22 cellular contexts compared by ENCODE assay signal in genomic region chr5:73812457-73812856, GRCh38.
A peak's percentile ranks its signal among the peaks of the same experiment; 100 is the strongest.
DNase-seq lines count a peak whose midpoint lies in the region; ATAC-seq, FAIRE-seq and TF ChIP-seq lines count a peak whose summit lies in the region.
"Had no signal": no experiment of that assay in that cellular context is flagged by ENCODE, and none has a peak within 500 bp of the region (broad histone marks: within the 10 kb centered on the region; RNA-seq: fewer than 3 reads in every experiment).

No MANE protein-coding gene starts in this region.

- H3K9ac ChIP-seq in astrocyte (ENCODE audit: low read length) = peak overlapping the region; percentile 7
- H3K9ac ChIP-seq: KMS-11 had no signal

- H3K27me3 Mint-ChIP-seq in astrocyte (ENCODE audit: low read depth, unreplicated experiment) = no peaks in the 10 kb centered on the region
- H3K27me3 Mint-ChIP-seq in effector memory CD8-positive, alpha-beta T cell = peaks cover 7 to 32% of the 10 kb centered on the region in 2 donors

- peaks cover 29% of the 10 kb centered on the region for H3K4me1 ChIP-seq in astrocyte (ENCODE audit: insufficient read depth, low read length)
- H3K4me1 ChIP-seq in hepatocyte (ENCODE audit: insufficient read depth) = peaks cover 8% of the 10 kb centered on the region
- H3K4me1 ChIP-seq in heart right ventricle = no peaks in the 10 kb centered on the region

- TF ChIP-seq CTCF in astrocyte (IDR thresholded peaks at IDR 0.05; ENCODE audit: insufficient read depth, low read depth, low read length) (no peak), hepatocyte (IDR thresholded peaks at IDR 0.05; ENCODE audit: poor library complexity) (no peak), heart right ventricle (IDR thresholded peaks at IDR 0.05) (no peak)

- H3K79me2 ChIP-seq in astrocyte (ENCODE audit: insufficient read depth, low read length) = no peaks in the 10 kb centered on the region
- H3K79me2 ChIP-seq in hepatocyte = no peaks in the 10 kb centered on the region

- H3K27me3 ChIP-seq in astrocyte (ENCODE audit: insufficient read depth, low read length) (no peaks in the 10 kb centered on the region), hepatocyte (no peaks in the 10 kb centered on the region), heart right ventricle (no peaks in the 10 kb centered on the region)

- H3K4me3 ChIP-seq in astrocyte (ENCODE audit: insufficient read depth, low read depth, low read length) (peak overlapping the region; percentile 3), hepatocyte (no peak overlapping the region), heart right ventricle (no peak overlapping the region)
- H3K4me3 ChIP-seq: mucosa of descending colon had no signal

- intact Hi-C loops in heart right ventricle (cut with DNase I) = no loop called here

- H3K4me1 Mint-ChIP-seq in astrocyte (ENCODE audit: low read depth, unreplicated experiment) = peaks cover 32% of the 10 kb centered on the region
- H3K4me1 Mint-ChIP-seq in effector memory CD8-positive, alpha-beta T cell (ENCODE audit: low read depth in 2 of 2) = no peaks in the 10 kb centered on the region
- H3K4me1 Mint-ChIP-seq: activated CD4-positive, alpha-beta memory T cell treated with anti-CD3 and anti-CD28 coated beads, Interleukin-2, amount 10 ng/mL, durations not matched to agents 7 days and 5 days; CD8-positive, alpha-beta memory T cell; stimulated activated effector memory CD8-positive, alpha-beta T cell treated with anti-CD3 and anti-CD28 coated beads, Interleukin-12 subunit alpha, Interleukin-12 subunit beta, amount 100 ng/mL, for 72 hours had no signal

- H4K20me1 ChIP-seq in astrocyte (ENCODE audit: insufficient read depth, low read length) (no peaks in the 10 kb centered on the region), hepatocyte (ENCODE audit: insufficient read depth, poor library complexity, severe bottlenecking) (no peaks in the 10 kb centered on the region)

- H3K27ac ChIP-seq in astrocyte (ENCODE audit: low read depth, low read length) (peak overlapping the region; percentile 24), hepatocyte (peak overlapping the region; percentile 75), heart right ventricle (no peak overlapping the region)
- H3K27ac ChIP-seq: KMS-11 had no signal

- ATAC-seq in heart right ventricle (no peak), GM18868 (IDR thresholded peaks at IDR 0.05; ENCODE audit: unreplicated experiment) (no peak), HG03521 (IDR thresholded peaks at IDR 0.05; ENCODE audit: unreplicated experiment) (no peak)
- ATAC-seq in effector memory CD8-positive, alpha-beta T cell (replicated peaks) = no peak
- ATAC-seq: stimulated activated effector memory CD8-positive, alpha-beta T cell treated with anti-CD3 and anti-CD28 coated beads, Interleukin-12 subunit alpha, Interleukin-12 subunit beta, amount 100 ng/mL, for 72 hours had no signal

- FAIRE-seq in astrocyte (lab: Jason Lieb, UNC) = peak; percentile 20
- FAIRE-seq: endometrium had no signal

- H3K9me3 ChIP-seq in astrocyte (ENCODE audit: insufficient read depth, low read depth, low read length) = no peaks in the 10 kb centered on the region
- H3K9me3 ChIP-seq in hepatocyte (ENCODE audit: low read depth) = no peaks in the 10 kb centered on the region
- H3K9me3 ChIP-seq in heart right ventricle = no peaks in the 10 kb centered on the region
- H3K9me3 ChIP-seq: mucosa of descending colon had no signal

- no peaks in the 10 kb centered on the region for H3K36me3 Mint-ChIP-seq in astrocyte (ENCODE audit: low read depth, unreplicated experiment)
- H3K36me3 Mint-ChIP-seq in effector memory CD8-positive, alpha-beta T cell (ENCODE audit: insufficient read depth) = no peaks in the 10 kb centered on the region
- H3K36me3 Mint-ChIP-seq: stimulated activated effector memory CD8-positive, alpha-beta T cell treated with anti-CD3 and anti-CD28 coated beads, Interleukin-12 subunit alpha, Interleukin-12 subunit beta, amount 100 ng/mL, for 72 hours had no signal

- no peaks in the 10 kb centered on the region for H3K9me3 Mint-ChIP-seq in astrocyte (ENCODE audit: unreplicated experiment)
- no peaks in the 10 kb centered on the region for H3K9me3 Mint-ChIP-seq in effector memory CD8-positive, alpha-beta T cell
- H3K9me3 Mint-ChIP-seq: activated CD4-positive, alpha-beta memory T cell treated with anti-CD3 and anti-CD28 coated beads, Interleukin-2, amount 10 ng/mL, durations not matched to agents 7 days and 5 days; activated naive CD4-positive, alpha-beta T cell treated with anti-CD3 and anti-CD28 coated beads for 36 hours; activated T-cell treated with anti-CD3 and anti-CD28 coated beads, Interleukin-2, amount 50 U/mL, for 24 hours; CD8-positive, alpha-beta memory T cell; stimulated activated effector memory CD8-positive, alpha-beta T cell treated with anti-CD3 and anti-CD28 coated beads, Interleukin-12 subunit alpha, Interleukin-12 subunit beta, amount 100 ng/mL, for 72 hours had no signal

- H3K4me3 Mint-ChIP-seq in astrocyte (ENCODE audit: unreplicated experiment) = no peak overlapping the region
- no peak overlapping the region for H3K4me3 Mint-ChIP-seq in effector memory CD8-positive, alpha-beta T cell
- H3K4me3 Mint-ChIP-seq: activated CD4-positive, alpha-beta memory T cell treated with anti-CD3 and anti-CD28 coated beads, Interleukin-2, amount 10 ng/mL, durations not matched to agents 7 days and 5 days; activated naive CD4-positive, alpha-beta T cell treated with anti-CD3 and anti-CD28 coated beads for 36 hours; activated T-cell treated with anti-CD3 and anti-CD28 coated beads, Interleukin-2, amount 50 U/mL, for 24 hours; CD8-positive, alpha-beta memory T cell; stimulated activated effector memory CD8-positive, alpha-beta T cell treated with anti-CD3 and anti-CD28 coated beads, Interleukin-12 subunit alpha, Interleukin-12 subunit beta, amount 100 ng/mL, for 72 hours had no signal

- 55% methylated on average over 6 of the region's 6 CpGs for WGBS in hepatocyte (ENCODE audit: low lambda C conversion rate, missing lambda C conversion rate)
- WGBS in heart right ventricle, 2 donors = 79 to 81% methylated on average over 6 of the region's 6 CpGs

- H3K36me3 ChIP-seq in astrocyte (ENCODE audit: insufficient read depth, low read length) = no peaks in the 10 kb centered on the region
- H3K36me3 ChIP-seq in hepatocyte (replicated peaks; ENCODE audit: insufficient read depth, low read depth) = no peaks in the 10 kb centered on the region
- no peaks in the 10 kb centered on the region for H3K36me3 ChIP-seq in heart right ventricle

- no peak overlapping the region for H2AFZ ChIP-seq in astrocyte (ENCODE audit: low read depth, low read length)
- peak overlapping the region; percentile 35 for H2AFZ ChIP-seq in hepatocyte

- H3K9me2 ChIP-seq in hepatocyte (replicated peaks; ENCODE audit: insufficient read depth) = no peaks in the 10 kb centered on the region

- no peak overlapping the region for H3K27ac Mint-ChIP-seq in astrocyte (ENCODE audit: unreplicated experiment)
- no peak overlapping the region for H3K27ac Mint-ChIP-seq in effector memory CD8-positive, alpha-beta T cell
- H3K27ac Mint-ChIP-seq: activated CD4-positive, alpha-beta memory T cell treated with anti-CD3 and anti-CD28 coated beads, Interleukin-2, amount 10 ng/mL, durations not matched to agents 7 days and 5 days; activated naive CD4-positive, alpha-beta T cell treated with anti-CD3 and anti-CD28 coated beads for 36 hours; activated T-cell treated with anti-CD3 and anti-CD28 coated beads, Interleukin-2, amount 50 U/mL, for 24 hours; CD8-positive, alpha-beta memory T cell; stimulated activated effector memory CD8-positive, alpha-beta T cell treated with anti-CD3 and anti-CD28 coated beads, Interleukin-12 subunit alpha, Interleukin-12 subunit beta, amount 100 ng/mL, for 72 hours had no signal

- DNase-seq in ELR (ENCODE audit: low read depth) = peak; percentile 7
- DNase-seq in astrocyte (ENCODE audit: low read depth) = peak; percentile 63
- no peak for DNase-seq in hepatocyte (ENCODE audit: low spot score)
- peak; percentile 92 for DNase-seq in renal cortical epithelial cell (ENCODE audit: low read depth)
- no peak for DNase-seq in heart right ventricle
- DNase-seq in effector memory CD8-positive, alpha-beta T cell = no peak
- DNase-seq: activated CD4-positive, alpha-beta memory T cell treated with anti-CD3 and anti-CD28 coated beads, Interleukin-2, amount 10 ng/mL, durations not matched to agents 7 days and 5 days; activated naive CD4-positive, alpha-beta T cell treated with anti-CD3 and anti-CD28 coated beads for 36 hours; activated T-cell treated with anti-CD3 and anti-CD28 coated beads, Interleukin-2, amount 50 U/mL, for 24 hours; CD8-positive, alpha-beta memory T cell; GOT3; left colon; mucosa of descending colon; NCI-H1105 treated with DMSO at 0.1 percent for 48 hours; NCI-H526 treated with DMSO at 0.1 percent for 48 hours; SHP77; T-helper 1 cell had no signal

- H3K4me2 ChIP-seq in astrocyte (ENCODE audit: low read length) = peak overlapping the region; percentile 54
- peak overlapping the region; percentile 65 for H3K4me2 ChIP-seq in hepatocyte
- H3K4me2 ChIP-seq: KMS-11 had no signal

Comparison
In these comparisons a context has a peak if more than half of its experiments do, and no peak if none do; other contexts are left out.
1. DNase-seq: peak in ELR (single experiment), astrocyte (single experiment) and renal cortical epithelial cell (single experiment); none in hepatocyte (single experiment), heart right ventricle (0 of 2) and effector memory CD8-positive, alpha-beta T cell (0 of 3).
2. H3K27ac ChIP-seq: peak in astrocyte (single experiment) and hepatocyte (single experiment); none in heart right ventricle (0 of 10).